Comparison of ENCODE assay signal across 25 cellular contexts in genomic region chr5:164972973-164973372, GRCh38.
"Had no signal": no experiment of that assay in that cellular context is flagged by ENCODE, and none has a peak within 500 bp of the region (broad histone marks: within the 10 kb centered on the region; RNA-seq: fewer than 3 reads in every experiment).

No MANE protein-coding gene starts in this region.

- H3K4me3 Mint-ChIP-seq: naive thymus-derived CD4-positive, alpha-beta T cell; natural killer cell treated with Interleukin-12 subunit alpha and Interleukin-12 subunit beta and Interleukin-15 and Interleukin-18, amount 100 ng/mL, for 72 hours; stimulated activated naive B cell treated with anti-CD40 and anti-IgM and Interleukin-4, amounts not matched to agents 10 μg/mL and 1 μg/mL and 100 μg/mL, for 72 hours had no signal

- H3K4me3 ChIP-seq: left ventricle myocardium inferior, lung, mucosa of descending colon, ovary, skin epidermis, stomach, testis, thyroid gland, transverse colon, upper lobe of left lung had no signal

- ATAC-seq: mucosa of descending colon; naive thymus-derived CD4-positive, alpha-beta T cell; natural killer cell treated with Interleukin-12 subunit alpha and Interleukin-12 subunit beta and Interleukin-15 and Interleukin-18, amount 100 ng/mL, for 72 hours; right cardiac atrium; sciatic nerve; stimulated activated naive B cell treated with anti-CD40 and anti-IgM and Interleukin-4, amounts not matched to agents 10 μg/mL and 1 μg/mL and 100 μg/mL, for 72 hours; stimulated activated naive CD8-positive, alpha-beta T cell treated with anti-CD3 and anti-CD28 coated beads, Interleukin-15, Interleukin-2, amounts not matched to agents 100 U/mL and 50 U/mL, for 24 hours had no signal

- H3K4me1 ChIP-seq: left ventricle myocardium inferior, stomach, testis, thyroid gland, transverse colon, upper lobe of left lung had no signal

- H3K27ac Mint-ChIP-seq: naive thymus-derived CD4-positive, alpha-beta T cell; natural killer cell treated with Interleukin-12 subunit alpha and Interleukin-12 subunit beta and Interleukin-15 and Interleukin-18, amount 100 ng/mL, for 72 hours; progenitor cell of endocrine pancreas; stimulated activated naive B cell treated with anti-CD40 and anti-IgM and Interleukin-4, amounts not matched to agents 10 μg/mL and 1 μg/mL and 100 μg/mL, for 72 hours had no signal

- H3K27ac ChIP-seq: left ventricle myocardium inferior, ovary, skin epidermis, stomach, testis, thyroid gland, transverse colon, upper lobe of left lung had no signal

- H3K27me3 ChIP-seq: ovary, stomach, testis, thyroid gland, transverse colon, upper lobe of left lung had no signal

- H3K4me1 Mint-ChIP-seq: naive thymus-derived CD4-positive, alpha-beta T cell; stimulated activated naive B cell treated with anti-CD40 and anti-IgM and Interleukin-4, amounts not matched to agents 10 μg/mL and 1 μg/mL and 100 μg/mL, for 72 hours had no signal

- DNase-seq: islet precursor cell; left ventricle myocardium inferior; mesendoderm; midbrain; mucosa of descending colon; naive thymus-derived CD4-positive, alpha-beta T cell; ovary; retina; right cardiac atrium; stimulated activated CD4-positive, alpha-beta T cell treated with anti-CD3 and anti-CD28 coated beads, Interleukin-12 subunit alpha, Interleukin-12 subunit beta, amount 100 ng/mL, for 4 hours; stimulated activated CD4-positive, alpha-beta T cell treated with anti-CD3 and anti-CD28 coated beads, Interleukin-15, amount 100 ng/mL, for 24 hours; stimulated activated CD4-positive, alpha-beta T cell treated with anti-CD3 and anti-CD28 coated beads, Interleukin-2, amount 100 ng/mL, for 24 hours; stimulated activated CD4-positive, alpha-beta T cell treated with anti-CD3 and anti-CD28 coated beads, Interleukin-4, amount 100 ng/mL, for 1 hour; stimulated activated naive B cell treated with anti-CD40 and anti-IgM and Interleukin-4, amounts not matched to agents 10 μg/mL and 1 μg/mL and 100 μg/mL, for 72 hours; stimulated activated naive CD8-positive, alpha-beta T cell treated with anti-CD3 and anti-CD28 coated beads, Interleukin-15, Interleukin-2, amounts not matched to agents 100 U/mL and 50 U/mL, for 24 hours; stomach; testis; thyroid gland; transverse colon; upper lobe of left lung had no signal

- H3K27me3 Mint-ChIP-seq: naive thymus-derived CD4-positive, alpha-beta T cell; natural killer cell treated with Interleukin-12 subunit alpha and Interleukin-12 subunit beta and Interleukin-15 and Interleukin-18, amount 100 ng/mL, for 72 hours; progenitor cell of endocrine pancreas; stimulated activated naive B cell treated with anti-CD40 and anti-IgM and Interleukin-4, amounts not matched to agents 10 μg/mL and 1 μg/mL and 100 μg/mL, for 72 hours had no signal

- H3K36me3 Mint-ChIP-seq: naive thymus-derived CD4-positive, alpha-beta T cell; stimulated activated naive B cell treated with anti-CD40 and anti-IgM and Interleukin-4, amounts not matched to agents 10 μg/mL and 1 μg/mL and 100 μg/mL, for 72 hours had no signal

- H3K36me3 ChIP-seq: left ventricle myocardium inferior, ovary, stomach, thyroid gland, transverse colon, upper lobe of left lung had no signal

- H3K9me3 ChIP-seq: testis, thyroid gland had no signal
